In the genomic region with DNA sequence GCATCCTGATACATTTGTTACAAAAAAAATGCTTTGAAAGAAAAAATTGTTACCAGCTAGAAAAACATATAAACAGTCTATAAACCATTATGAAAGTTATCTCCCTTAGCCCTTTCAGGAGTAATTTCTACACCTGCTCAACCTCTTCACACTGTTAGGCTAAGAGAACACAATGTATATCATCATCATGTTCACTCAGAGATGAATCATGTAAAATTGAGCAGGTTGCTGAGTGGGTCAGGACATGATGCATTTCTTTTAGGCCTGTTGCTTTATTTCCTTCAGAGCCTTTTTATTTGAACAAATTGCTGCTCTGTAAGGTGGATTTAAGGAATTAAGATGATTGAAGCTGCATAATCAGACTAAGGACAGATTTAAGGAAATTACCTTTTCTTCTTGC, we compare ENCODE assay signal across 18 cellular contexts.
DNase-seq lines count a peak whose midpoint lies in the region; ATAC-seq, FAIRE-seq and TF ChIP-seq lines count a peak whose summit lies in the region.
"Had no signal": no experiment of that assay in that cellular context is flagged by ENCODE, and none has a peak within 500 bp of the region (broad histone marks: within the 10 kb centered on the region; RNA-seq: fewer than 3 reads in every experiment).

No MANE protein-coding gene starts in this region.

- no peaks in the 10 kb centered on the region for H3K36me3 ChIP-seq in bronchial epithelial cell (ENCODE audit: control insufficient read depth, insufficient read depth, low read length)
- H3K36me3 ChIP-seq in mesenchymal stem cell (ENCODE audit: control insufficient read depth in 1 of 2, insufficient read depth in 2 of 2, low read depth in 1 of 2, low read length in 2 of 2), result no peaks in the 10 kb centered on the region
- H3K36me3 ChIP-seq: MG63 had no signal

- H3K4me2 ChIP-seq in mesenchymal stem cell (ENCODE audit: low read length, poor library complexity, severe bottlenecking), result no peak overlapping the region

- no peak overlapping the region for H3K18ac ChIP-seq in mesenchymal stem cell (ENCODE audit: low read depth in 1 of 2, low read length in 2 of 2)

- H3K27me3 ChIP-seq in bronchial epithelial cell (ENCODE audit: control insufficient read depth, insufficient read depth, low read length), result no peaks in the 10 kb centered on the region
- no peaks in the 10 kb centered on the region for H3K27me3 ChIP-seq in mesenchymal stem cell (ENCODE audit: control insufficient read depth in 1 of 2, insufficient read depth in 1 of 2, low read length in 2 of 2)

- H3K4me3 ChIP-seq in bronchial epithelial cell (ENCODE audit: low read depth, low read length) (no peak overlapping the region), mesenchymal stem cell (ENCODE audit: insufficient read depth in 1 of 2, low read depth in 1 of 2, low read length in 2 of 2) (no peak overlapping the region)
- H3K4me3 ChIP-seq: MG63 had no signal

- no peak overlapping the region for H2BK15ac ChIP-seq in mesenchymal stem cell (ENCODE audit: low read depth, poor library complexity, severe bottlenecking)

- no peak overlapping the region for H3K23ac ChIP-seq in mesenchymal stem cell (ENCODE audit: low read length in 2 of 2)

- H3K4me1 ChIP-seq in mesenchymal stem cell (ENCODE audit: control insufficient read depth, insufficient read depth, low read depth, low read length), result no peaks in the 10 kb centered on the region

- TF ChIP-seq CTCF in D721Med (IDR thresholded peaks at IDR 0.05; ENCODE audit: insufficient read depth, missing control alignments) (no peak), bronchial epithelial cell (IDR thresholded peaks at IDR 0.05; ENCODE audit: insufficient read depth, low read length, severe bottlenecking) (no peak)

- H2BK12ac ChIP-seq in mesenchymal stem cell (ENCODE audit: low read length in 2 of 2), result no peak overlapping the region

- no peaks in the 10 kb centered on the region for H3K79me1 ChIP-seq in mesenchymal stem cell (replicated peaks; ENCODE audit: low read length, poor library complexity, severe bottlenecking)

- H3K4ac ChIP-seq in mesenchymal stem cell (ENCODE audit: low read depth in 1 of 2, low read length in 2 of 2), result no peak overlapping the region

- no peak overlapping the region for H2BK120ac ChIP-seq in mesenchymal stem cell (ENCODE audit: low read depth, low read length)

- H3K9me3 ChIP-seq in mesenchymal stem cell (ENCODE audit: control insufficient read depth, low read length), result no peaks in the 10 kb centered on the region
- H3K9me3 ChIP-seq: MG63, SK-N-SH had no signal

- H2AFZ ChIP-seq in mesenchymal stem cell (ENCODE audit: low read depth, low read length), result no peak overlapping the region

- no peak overlapping the region for H3K14ac ChIP-seq in mesenchymal stem cell (ENCODE audit: low read length in 2 of 2)

- H3K9ac ChIP-seq in mesenchymal stem cell (ENCODE audit: low read length), result peak overlapping the region; percentile 81
- H3K9ac ChIP-seq: SK-N-SH had no signal

- FAIRE-seq in D721Med (lab: Jason Lieb, UNC) (peak; percentile 55), bronchial epithelial cell (lab: Jason Lieb, UNC) (no peak), GM19239 (lab: Jason Lieb, UNC) (no peak)
- FAIRE-seq: H1 had no signal

- DNase-seq in D721Med (ENCODE audit: insufficient read length, low spot score), result no peak
- peak; percentile 62 for DNase-seq in LHCN-M2 (ENCODE audit: low read depth)
- peak; percentile 55 for DNase-seq in bronchial epithelial cell (ENCODE audit: low read depth)
- no peak for DNase-seq in mesenchymal stem cell
- DNase-seq in GM19239 (ENCODE audit: insufficient read length, low spot score), result no peak
- DNase-seq: CD4-positive, CD25-positive, alpha-beta regulatory T cell; COR-L47; GDM1; Karpas-422; MG63; NCI-H1417; NCI-H1694 treated with DMSO at 0.1 percent for 48 hours; NCI-H748 treated with DMSO at 0.1 percent for 48 hours; SIG-M5; SK-N-SH had no signal

- H2BK5ac ChIP-seq in mesenchymal stem cell (ENCODE audit: low read depth, low read length, poor library complexity, severe bottlenecking), result no peak overlapping the region

- no peak overlapping the region for H2AK5ac ChIP-seq in mesenchymal stem cell (ENCODE audit: low read length, severe bottlenecking)

- H3K27ac ChIP-seq in mesenchymal stem cell (ENCODE audit: low read length, poor library complexity, severe bottlenecking), result no peak overlapping the region

- ATAC-seq in GM19463 (IDR thresholded peaks at IDR 0.05; ENCODE audit: unreplicated experiment) (no peak), HG03139 (IDR thresholded peaks at IDR 0.05; ENCODE audit: unreplicated experiment) (no peak)

- H4K91ac ChIP-seq in mesenchymal stem cell (ENCODE audit: low read length), result no peak overlapping the region

- H4K8ac ChIP-seq in mesenchymal stem cell (ENCODE audit: low read length), result no peak overlapping the region

Comparison
In these comparisons a context has a peak if more than half of its experiments do, and no peak if none do; other contexts are left out.
1. DNase-seq: peak in LHCN-M2 (single experiment) and bronchial epithelial cell (single experiment); none in D721Med (single experiment), mesenchymal stem cell (single experiment) and GM19239 (single experiment).